ENCODE assay signal across 20 cellular contexts in genomic region chr11:15117751-15118150, GRCh38. TPM values are rescaled to one million over a fixed set of nuclear protein-coding genes. Genes with fewer than 3 reads are reported as not detected.
A peak's percentile ranks its signal among the peaks of the same experiment; 100 is the strongest.
DNase-seq lines count a peak whose midpoint lies in the region; ATAC-seq and TF ChIP-seq lines count a peak whose summit lies in the region.
"Had no signal": no experiment of that assay in that cellular context is flagged by ENCODE, and none has a peak within 500 bp of the region (broad histone marks: within the 10 kb centered on the region; RNA-seq: fewer than 3 reads in every experiment).

No MANE protein-coding gene starts in this region.

- no peaks in the 10 kb centered on the region for H3K36me3 Mint-ChIP-seq in activated CD4-positive, alpha-beta T cell treated with anti-CD3 and anti-CD28 coated beads, Interleukin-2, amount 10 ng/mL, durations not matched to agents 24 days and 14 days (ENCODE audit: low read depth)
- peaks cover 5% of the 10 kb centered on the region for H3K36me3 Mint-ChIP-seq in activated CD4-positive, alpha-beta T cell treated with anti-CD3 and anti-CD28 coated beads, Interleukin-2, amount 10 ng/mL, durations not matched to agents 7 days and 5 days (ENCODE audit: low read depth)
- no peaks in the 10 kb centered on the region for H3K36me3 Mint-ChIP-seq in neural crest cell (ENCODE audit: low read depth)

- ATAC-seq in GM19351 (IDR thresholded peaks at IDR 0.05; ENCODE audit: unreplicated experiment): no peak

- H3K27ac ChIP-seq in esophagus muscularis mucosa (replicated peaks in 1 of 4): no peak overlapping the region

- peak overlapping the region; percentile 63 for H3K27ac Mint-ChIP-seq in activated CD4-positive, alpha-beta T cell treated with anti-CD3 and anti-CD28 coated beads, Interleukin-2, amount 10 ng/mL, durations not matched to agents 24 days and 14 days
- no peak overlapping the region for H3K27ac Mint-ChIP-seq in activated CD4-positive, alpha-beta T cell treated with anti-CD3 and anti-CD28 coated beads, Interleukin-2, amount 10 ng/mL, durations not matched to agents 7 days and 5 days
- H3K27ac Mint-ChIP-seq in neural crest cell (ENCODE audit: unreplicated experiment): no peak overlapping the region
- H3K27ac Mint-ChIP-seq: CD8-positive, alpha-beta memory T cell had no signal

- peaks cover 41% of the 10 kb centered on the region for H3K4me1 Mint-ChIP-seq in activated CD4-positive, alpha-beta T cell treated with anti-CD3 and anti-CD28 coated beads, Interleukin-2, amount 10 ng/mL, durations not matched to agents 24 days and 14 days
- peaks cover 41% of the 10 kb centered on the region for H3K4me1 Mint-ChIP-seq in activated CD4-positive, alpha-beta T cell treated with anti-CD3 and anti-CD28 coated beads, Interleukin-2, amount 10 ng/mL, durations not matched to agents 7 days and 5 days
- peaks cover 58% of the 10 kb centered on the region for H3K4me1 Mint-ChIP-seq in neural crest cell

- H3K9me3 ChIP-seq in esophagus muscularis mucosa: no peaks in the 10 kb centered on the region

- no peak overlapping the region for H3K4me3 Mint-ChIP-seq in activated CD4-positive, alpha-beta T cell treated with anti-CD3 and anti-CD28 coated beads, Interleukin-2, amount 10 ng/mL, durations not matched to agents 24 days and 14 days
- H3K4me3 Mint-ChIP-seq in activated CD4-positive, alpha-beta T cell treated with anti-CD3 and anti-CD28 coated beads, Interleukin-2, amount 10 ng/mL, durations not matched to agents 7 days and 5 days: no peak overlapping the region
- peak overlapping the region; percentile 66 for H3K4me3 Mint-ChIP-seq in neural crest cell
- H3K4me3 Mint-ChIP-seq: CD8-positive, alpha-beta memory T cell had no signal

- WGBS in esophagus muscularis mucosa: 89% methylated on average over 4 of the region's 4 CpGs

- H3K4me3 ChIP-seq in esophagus muscularis mucosa: no peak overlapping the region

- intact Hi-C loops in activated CD4-positive, alpha-beta T cell treated with anti-CD3 and anti-CD28 coated beads, Interleukin-2, amount 10 ng/mL, durations not matched to agents 24 days and 14 days (cut with micrococcal nuclease): loop anchor here (1.0 to 10.0 kb wide), 3 partner anchors 16 to 1793 kb away; no protein-coding TSS in a partner anchor
- intact Hi-C loops in esophagus muscularis mucosa (cut with DNase I): no loop called here

- peaks cover 0 to 41% (median 0%) of the 10 kb centered on the region in 4 donors for H3K27me3 ChIP-seq in esophagus muscularis mucosa

- DNase-seq in activated CD4-positive, alpha-beta T cell treated with anti-CD3 and anti-CD28 coated beads, Interleukin-2, amount 10 ng/mL, durations not matched to agents 24 days and 14 days: no peak
- no peak for DNase-seq in activated CD4-positive, alpha-beta T cell treated with anti-CD3 and anti-CD28 coated beads, Interleukin-2, amount 10 ng/mL, durations not matched to agents 7 days and 5 days
- DNase-seq in esophagus muscularis mucosa (ENCODE audit: extremely low spot score) (peak; percentile 57), neural crest cell (ENCODE audit: low read depth, low spot score) (peak; percentile 54), superior temporal gyrus (ENCODE audit: extremely low spot score) (peak; percentile 52), NCI-H1694 (lab: John Stamatoyannopoulos, UW) (no peak), OCI-M2 (lab: John Stamatoyannopoulos, UW; ENCODE audit: unreplicated experiment) (no peak)
- DNase-seq: 8988T; CD8-positive, alpha-beta memory T cell; GF-D8; GOT3; MV-4-11; NCI-H1417; NCI-H2029; NCI-H2171 treated with DMSO at 0.1 percent for 48 hours; NCI-H446 treated with DMSO at 0.1 percent for 48 hours; OCI-M1 had no signal

- TF ChIP-seq CTCF in esophagus muscularis mucosa (IDR thresholded peaks at IDR 0.05) (no peak), neural crest cell (conservative IDR thresholded peaks at IDR 0.05) (no peak)

- TF ChIP-seq POLR2A in esophagus muscularis mucosa (IDR thresholded peaks at IDR 0.05; ENCODE audit: low read depth): no peak

- peaks cover 34% of the 10 kb centered on the region for H3K27me3 Mint-ChIP-seq in activated CD4-positive, alpha-beta T cell treated with anti-CD3 and anti-CD28 coated beads, Interleukin-2, amount 10 ng/mL, durations not matched to agents 24 days and 14 days
- peaks cover 37% of the 10 kb centered on the region for H3K27me3 Mint-ChIP-seq in activated CD4-positive, alpha-beta T cell treated with anti-CD3 and anti-CD28 coated beads, Interleukin-2, amount 10 ng/mL, durations not matched to agents 7 days and 5 days
- peaks cover 22% of the 10 kb centered on the region for H3K27me3 Mint-ChIP-seq in neural crest cell (ENCODE audit: low read depth)

- H3K36me3 ChIP-seq in esophagus muscularis mucosa: no peaks in the 10 kb centered on the region

- POLR2A ChIA-PET in activated CD4-positive, alpha-beta T cell treated with anti-CD3 and anti-CD28 coated beads, Interleukin-2, amount 10 ng/mL, durations not matched to agents 7 days and 5 days (lab: Charles Lee): no interaction called here

- H3K4me1 ChIP-seq in esophagus muscularis mucosa: peaks cover 0 to 14% (median 10%) of the 10 kb centered on the region in 4 donors

- TF ChIP-seq EP300 in esophagus muscularis mucosa (IDR thresholded peaks at IDR 0.05): no peak

- peaks cover 17% of the 10 kb centered on the region for H3K9me3 Mint-ChIP-seq in activated CD4-positive, alpha-beta T cell treated with anti-CD3 and anti-CD28 coated beads, Interleukin-2, amount 10 ng/mL, durations not matched to agents 24 days and 14 days
- H3K9me3 Mint-ChIP-seq in activated CD4-positive, alpha-beta T cell treated with anti-CD3 and anti-CD28 coated beads, Interleukin-2, amount 10 ng/mL, durations not matched to agents 7 days and 5 days: no peaks in the 10 kb centered on the region
- H3K9me3 Mint-ChIP-seq in neural crest cell: no peaks in the 10 kb centered on the region
- H3K9me3 Mint-ChIP-seq: CD8-positive, alpha-beta memory T cell had no signal

- CTCF ChIA-PET in activated CD4-positive, alpha-beta T cell treated with anti-CD3 and anti-CD28 coated beads, Interleukin-2, amount 10 ng/mL, durations not matched to agents 7 days and 5 days (lab: Charles Lee): interaction anchor here (1.1 to 3.6 kb wide), 7 partner anchors 8 to 43 kb away, joined by 3 to 12 read pairs (median 3); no protein-coding TSS in a partner anchor

RNA-seq across cellular contexts. Expression of gene INSC, which starts 3.0 kb away (rescaled TPM):
- 0.09 TPM in 1 of 2 replicates, not detected in the other for total RNA-seq in activated CD4-positive, alpha-beta T cell treated with anti-CD3 and anti-CD28 coated beads, Interleukin-2, amount 10 ng/mL, durations not matched to agents 24 days and 14 days
- under 1 TPM in 1 of 2 experiments, not detected in 1; 0.23 TPM for total RNA-seq in activated CD4-positive, alpha-beta T cell treated with anti-CD3 and anti-CD28 coated beads, Interleukin-2, amount 10 ng/mL, durations not matched to agents 7 days and 5 days
- total RNA-seq in esophagus muscularis mucosa: 1 to 10 TPM; 1.7 to 3.1 (median 2.6) TPM
- total RNA-seq in neural crest cell: 2.6 and 3.1 TPM in 2 replicates
- total RNA-seq: CD8-positive, alpha-beta memory T cell; Daoy had no signal

RNA-seq across cellular contexts. Expression of gene CALCB, which starts 44.4 kb away (rescaled TPM):
- total RNA-seq in activated CD4-positive, alpha-beta T cell treated with anti-CD3 and anti-CD28 coated beads, Interleukin-2, amount 10 ng/mL, durations not matched to agents 24 days and 14 days: 0.58 and 0.99 TPM in 2 replicates
- under 1 TPM; 0.35 to 0.89 TPM for total RNA-seq in activated CD4-positive, alpha-beta T cell treated with anti-CD3 and anti-CD28 coated beads, Interleukin-2, amount 10 ng/mL, durations not matched to agents 7 days and 5 days
- total RNA-seq in esophagus muscularis mucosa (not detected), neural crest cell (not detected in 2 replicates)
- total RNA-seq: Daoy, LHCN-M2 had no signal

Comparison
In these comparisons a context has a peak if more than half of its experiments do, and no peak if none do; other contexts are left out.
1. DNase-seq: peak in esophagus muscularis mucosa (single experiment), neural crest cell (single experiment) and superior temporal gyrus (single experiment); none in activated CD4-positive, alpha-beta T cell treated with anti-CD3 and anti-CD28 coated beads, Interleukin-2, amount 10 ng/mL, durations not matched to agents 24 days and 14 days (single experiment), activated CD4-positive, alpha-beta T cell treated with anti-CD3 and anti-CD28 coated beads, Interleukin-2, amount 10 ng/mL, durations not matched to agents 7 days and 5 days (single experiment), NCI-H1694 (single experiment) and OCI-M2 (single experiment).